In genomic region chr1:223654083-223654482, GRCh38 we compare ENCODE assay signal across 24 cellular contexts. TPM values are rescaled to one million over a fixed set of nuclear protein-coding genes. Genes with fewer than 3 reads are reported as not detected.
DNase-seq lines count a peak whose midpoint lies in the region; ATAC-seq and TF ChIP-seq lines count a peak whose summit lies in the region.
"Had no signal": no experiment of that assay in that cellular context is flagged by ENCODE, and none has a peak within 500 bp of the region (broad histone marks: within the 10 kb centered on the region; RNA-seq: fewer than 3 reads in every experiment).

No MANE protein-coding gene starts in this region.

- dilution Hi-C loops in mammary epithelial cell (cut with HindIII; ENCODE audit: low sequenced_read_pairs): no loop called here

- no peaks in the 10 kb centered on the region for H4K20me1 ChIP-seq in mammary epithelial cell (ENCODE audit: insufficient read depth, low read length)
- H4K20me1 ChIP-seq: BLaER1 had no signal

- peak overlapping the region; percentile 58 for H3K27ac Mint-ChIP-seq in Calu3 (ENCODE audit: unreplicated experiment)
- H3K27ac Mint-ChIP-seq: activated naive CD4-positive, alpha-beta T cell treated with anti-CD3 and anti-CD28 coated beads, Interleukin-2, amount 50 U/mL, for 72 hours had no signal

- CTCF ChIA-PET in Calu3 (lab: Charles Lee): interaction anchor here (0.6 to 2.5 kb wide), 3 partner anchors 10 to 191 kb away, joined by 3 to 7 read pairs (median 4); no protein-coding TSS in a partner anchor
- CTCF ChIA-PET in mammary epithelial cell (lab: Charles Lee; ENCODE audit: low non-redundant PET): no interaction called here

- H3K4me3 Mint-ChIP-seq in Calu3 (ENCODE audit: low read depth, unreplicated experiment): peak overlapping the region; percentile 21

- H3K4me3 ChIP-seq in mammary epithelial cell (replicated peaks in 1 of 3; ENCODE audit: insufficient read depth in 1 of 3, low read depth in 2 of 3, low read length in 3 of 3) (no peak overlapping the region), mucosa of descending colon (no peak overlapping the region)
- H3K4me3 ChIP-seq: BLaER1, HAP-1, skin epidermis had no signal

- peaks cover 6% of the 10 kb centered on the region for H3K9me3 Mint-ChIP-seq in Calu3 (ENCODE audit: low read depth, unreplicated experiment)
- H3K9me3 Mint-ChIP-seq: activated naive CD4-positive, alpha-beta T cell treated with anti-CD3 and anti-CD28 coated beads, Interleukin-2, amount 50 U/mL, for 72 hours had no signal

- H2AFZ ChIP-seq in mammary epithelial cell (ENCODE audit: low read depth, low read length): peak overlapping the region; percentile 47

- peaks cover 14% of the 10 kb centered on the region for H3K36me3 Mint-ChIP-seq in Calu3 (ENCODE audit: insufficient read depth, unreplicated experiment)
- H3K36me3 Mint-ChIP-seq: activated naive CD4-positive, alpha-beta T cell treated with anti-CD3 and anti-CD28 coated beads, Interleukin-2, amount 50 U/mL, for 72 hours had no signal

- H3K27me3 Mint-ChIP-seq in Calu3 (ENCODE audit: unreplicated experiment): no peaks in the 10 kb centered on the region

- peaks cover 46% of the 10 kb centered on the region for H3K4me1 ChIP-seq in mammary epithelial cell (ENCODE audit: insufficient read depth, low read length)
- H3K4me1 ChIP-seq in mucosa of descending colon (ENCODE audit: low read depth): peaks cover 5% of the 10 kb centered on the region

- BruUV-seq in Calu3 (replicated peaks; lab: Mats Ljungman, UMichigan) (no TSS peak), mammary epithelial cell (replicated peaks; lab: Mats Ljungman, UMichigan) (no TSS peak)

- 58% methylated on average over 6 of the region's 6 CpGs for WGBS in mammary epithelial cell (ENCODE audit: low coverage, missing lambda C conversion rate)

- DNase-seq in Calu3 (no peak), HuH-7.5 (ENCODE audit: low spot score) (peak; percentile 25), mammary epithelial cell (no peak), mucosa of descending colon (no peak), NCI-H2081 (lab: John Stamatoyannopoulos, UW) (no peak), T-helper 2 cell (no peak), DMS153 (lab: John Stamatoyannopoulos, UW) (no peak)
- DNase-seq: activated CD4-positive, alpha-beta T cell treated with anti-CD3 and anti-CD28 coated beads, Interleukin-2, amount 50 U/mL, for 48 hours; activated CD4-positive, CD25-positive, alpha-beta regulatory T cell; activated CD8-positive, alpha-beta memory T cell treated with anti-CD3 and anti-CD28 coated beads, Interleukin-2, amount 50 U/mL, for 4 hours; aorta; caudate nucleus; dermis blood vessel endothelial cell; glutamatergic neuron; mesenchymal stem cell; NCI-H1417 treated with DMSO at 0.1 percent for 48 hours; NCI-H2107; NCI-H446 treated with DMSO at 0.1 percent for 48 hours; occipital lobe; T-helper 9 cell had no signal

- H3K27me3 ChIP-seq in mammary epithelial cell (ENCODE audit: insufficient read depth, low read length): no peaks in the 10 kb centered on the region
- H3K27me3 ChIP-seq: BLaER1 had no signal

- H3K27ac ChIP-seq in mammary epithelial cell (ENCODE audit: insufficient read depth, low read depth, low read length): peak overlapping the region; percentile 19
- H3K27ac ChIP-seq: BLaER1 had no signal

- peaks cover 56% of the 10 kb centered on the region for H3K4me1 Mint-ChIP-seq in Calu3 (ENCODE audit: low read depth, unreplicated experiment)

- intact Hi-C loops in Calu3 (cut with micrococcal nuclease; ENCODE audit: unreplicated experiment) (loop anchor here (2.0 kb wide), 1 partner anchor 15 kb away; no protein-coding TSS in a partner anchor), mammary epithelial cell (cut with micrococcal nuclease) (no loop called here), mucosa of descending colon (cut with DNase I, micrococcal nuclease) (no loop called here)

- no peak overlapping the region for H3K9ac ChIP-seq in mammary epithelial cell (ENCODE audit: insufficient read depth, low read length)
- H3K9ac ChIP-seq: BLaER1 had no signal

- H3K9me3 ChIP-seq in mammary epithelial cell (replicated peaks; ENCODE audit: insufficient read depth, low read length): no peaks in the 10 kb centered on the region
- H3K9me3 ChIP-seq in mucosa of descending colon: no peaks in the 10 kb centered on the region
- H3K9me3 ChIP-seq: HAP-1 had no signal

- H3K36me3 ChIP-seq in mammary epithelial cell (ENCODE audit: insufficient read depth, low read length): no peaks in the 10 kb centered on the region
- no peaks in the 10 kb centered on the region for H3K36me3 ChIP-seq in mucosa of descending colon (ENCODE audit: low read depth)
- H3K36me3 ChIP-seq: BLaER1, HAP-1 had no signal

- in situ Hi-C loops in mammary epithelial cell (cut with MboI; ENCODE audit: low sequenced_read_pairs in 2 of 2): no loop called here

- H3K79me2 ChIP-seq in mammary epithelial cell (ENCODE audit: insufficient read depth, low read length): no peaks in the 10 kb centered on the region

- peak; percentile 68 for ATAC-seq in mucosa of descending colon
- ATAC-seq: activated naive CD4-positive, alpha-beta T cell treated with anti-CD3 and anti-CD28 coated beads, Interleukin-2, amount 50 U/mL, for 72 hours had no signal

- no peak overlapping the region for H3K4me2 ChIP-seq in mammary epithelial cell (ENCODE audit: insufficient read depth, low read depth, low read length)

- TF ChIP-seq CTCF in Calu3 (IDR thresholded peaks at IDR 0.05; ENCODE audit: unreplicated experiment) (no peak), mammary epithelial cell (conservative IDR thresholded peaks at IDR 0.05 in 1 of 2, IDR thresholded peaks at IDR 0.05 in 1 of 2; ENCODE audit: extremely low read depth in 1 of 2, insufficient read depth in 1 of 2, low read depth in 1 of 2, low read length in 2 of 2) (no peak), mucosa of descending colon (IDR thresholded peaks at IDR 0.05) (no peak)

RNA-seq across cellular contexts. Expression of gene CAPN8, which starts 11.4 kb away (rescaled TPM):
- 108 and 158 TPM in 2 replicates for total RNA-seq in Calu3 (2022)
- 1 to 10 TPM; 5.2 to 9.5 TPM for total RNA-seq in mammary epithelial cell
- polyA plus RNA-seq in mammary epithelial cell: 4.5 TPM
- polyA minus RNA-seq in mammary epithelial cell: 0.78 TPM
- total RNA-seq in mucosa of descending colon: 10 to 100 TPM; 31.1 to 88.6 (median 59.0) TPM
- total RNA-seq: activated naive CD4-positive, alpha-beta T cell treated with anti-CD3 and anti-CD28 coated beads, Interleukin-2, amount 50 U/mL, for 72 hours; dermis blood vessel endothelial cell; occipital lobe had no signal

RNA-seq across cellular contexts. Expression of gene CAPN2, which starts 58.3 kb away (rescaled TPM):
- total RNA-seq in Calu3 (2022) (250 and 266 TPM in 2 replicates), mammary epithelial cell (100 to 1,000 TPM; 270 to 454 TPM), mucosa of descending colon (100 to 1,000 TPM; 200 to 417 (median 305) TPM)
- 234 TPM for polyA plus RNA-seq in mammary epithelial cell
- 517 TPM for polyA minus RNA-seq in mammary epithelial cell
